7 cellular contexts compared by ENCODE assay signal in genomic region chr22:43516386-43516785, GRCh38.
"Had no signal": no experiment of that assay in that cellular context is flagged by ENCODE, and none has a peak within 500 bp of the region (broad histone marks: within the 10 kb centered on the region; RNA-seq: fewer than 3 reads in every experiment).

No MANE protein-coding gene starts in this region.

- H3K4me1 ChIP-seq: HAP-1 had no signal

- H3K9me3 ChIP-seq: HAP-1 had no signal

- H3K4me1 Mint-ChIP-seq: GM23338, IgD-negative memory B cell had no signal

- FAIRE-seq: HepG2 had no signal

- H3K36me3 Mint-ChIP-seq: IgD-negative memory B cell had no signal

- H3K4me3 ChIP-seq: GM23338, HAP-1 had no signal

- H3K9me3 Mint-ChIP-seq: GM23338, IgD-negative memory B cell had no signal

- H2AFZ ChIP-seq: GM23338 had no signal

- H3K27ac ChIP-seq: HL-60 had no signal

- H3K27ac Mint-ChIP-seq: GM23338, HFFc6, IgD-negative memory B cell had no signal

- H3K36me3 ChIP-seq: HAP-1 had no signal

- ATAC-seq: HepG2 had no signal

- H3K4me2 ChIP-seq: GM23338 had no signal

- DNase-seq: HFFc6, KBM-7 had no signal

- H3K4me3 Mint-ChIP-seq: GM23338, HFFc6, IgD-negative memory B cell had no signal
